Comparison of ENCODE assay signal across 8 cellular contexts in the genomic region with DNA sequence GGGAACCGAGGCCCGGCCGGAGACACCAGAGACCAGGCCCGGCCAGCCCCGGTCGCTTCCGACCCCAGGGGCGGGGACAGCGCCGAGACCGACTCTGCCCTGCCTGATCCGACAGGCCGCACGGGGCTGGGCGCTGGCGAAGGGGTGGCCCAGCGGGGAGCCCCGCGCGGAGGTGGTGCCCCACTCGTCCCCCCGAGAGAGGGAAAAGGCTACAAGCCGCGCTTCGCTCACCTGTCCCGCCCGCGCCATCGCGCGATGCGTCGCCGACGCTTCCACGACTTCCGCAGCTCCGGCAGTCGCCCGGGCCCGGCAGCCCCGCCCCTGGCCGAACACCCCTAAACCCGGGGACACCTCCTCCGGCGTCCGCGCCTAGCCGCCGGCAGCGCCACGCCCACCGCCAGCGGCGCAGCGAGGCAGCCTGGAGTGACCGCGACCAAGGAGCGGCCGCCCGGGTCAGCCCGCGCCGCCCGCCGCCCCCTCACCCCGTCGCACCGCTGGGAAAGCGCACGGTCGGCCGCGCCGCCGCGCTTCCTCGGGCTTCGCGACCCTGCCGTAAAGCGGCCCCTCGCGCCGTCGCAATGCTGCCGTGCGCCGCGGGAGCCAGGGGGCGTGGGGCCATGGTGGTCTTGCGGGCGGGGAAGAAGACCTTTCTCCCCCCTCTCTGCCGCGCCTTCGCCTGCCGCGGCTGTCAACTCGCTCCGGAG. TPM values are rescaled to one million over a fixed set of nuclear protein-coding genes. Genes with fewer than 3 reads are reported as not detected.
DNase-seq lines count a peak whose midpoint lies in the region; ATAC-seq and TF ChIP-seq lines count a peak whose summit lies in the region.

A gene with protein sequence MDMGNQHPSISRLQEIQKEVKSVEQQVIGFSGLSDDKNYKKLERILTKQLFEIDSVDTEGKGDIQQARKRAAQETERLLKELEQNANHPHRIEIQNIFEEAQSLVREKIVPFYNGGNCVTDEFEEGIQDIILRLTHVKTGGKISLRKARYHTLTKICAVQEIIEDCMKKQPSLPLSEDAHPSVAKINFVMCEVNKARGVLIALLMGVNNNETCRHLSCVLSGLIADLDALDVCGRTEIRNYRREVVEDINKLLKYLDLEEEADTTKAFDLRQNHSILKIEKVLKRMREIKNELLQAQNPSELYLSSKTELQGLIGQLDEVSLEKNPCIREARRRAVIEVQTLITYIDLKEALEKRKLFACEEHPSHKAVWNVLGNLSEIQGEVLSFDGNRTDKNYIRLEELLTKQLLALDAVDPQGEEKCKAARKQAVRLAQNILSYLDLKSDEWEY (minus strand): TSS at position 273 of the 704 bp plus-strand sequence. CDS start 1,493 bp downstream, outside the sequence.
A gene with protein sequence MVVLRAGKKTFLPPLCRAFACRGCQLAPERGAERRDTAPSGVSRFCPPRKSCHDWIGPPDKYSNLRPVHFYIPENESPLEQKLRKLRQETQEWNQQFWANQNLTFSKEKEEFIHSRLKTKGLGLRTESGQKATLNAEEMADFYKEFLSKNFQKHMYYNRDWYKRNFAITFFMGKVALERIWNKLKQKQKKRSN (plus strand): TSS at position 576 of the 704 bp plus-strand sequence. CDS start 42 bp downstream, at position 618.

- no peaks in the 10 kb centered on the region for H3K9me3 ChIP-seq in iPS-20b (ENCODE audit: insufficient read depth, low read depth, low read length)

- peaks cover 19% of the 10 kb centered on the region for H3K4me1 Mint-ChIP-seq in MCF 10A (ENCODE audit: insufficient read depth, unreplicated experiment)

- POLR2A ChIA-PET in MCF 10A (lab: Yijun Ruan, JAX), result interaction anchor here (0.9 to 5.2 kb wide), 20 partner anchors 10 to 358 kb away, joined by 3 to 65 read pairs (median 5); a partner anchor contains a TSS

- H3K36me3 Mint-ChIP-seq in MCF 10A (ENCODE audit: insufficient read depth, unreplicated experiment), result peaks cover 37% of the 10 kb centered on the region

- peak within 1 kb of the TSS; percentile 71 for H3K9ac ChIP-seq in iPS-20b (ENCODE audit: low read depth, low read length)

- H3K27ac ChIP-seq in VCaP (peak within 1 kb of the TSS; percentile 98), iPS-20b (ENCODE audit: low read length) (peak within 1 kb of the TSS; percentile 62), skin epidermis (peak within 1 kb of the TSS; percentile 92 to 99 (median 96))

- peaks cover 26% of the 10 kb centered on the region for H3K36me3 ChIP-seq in iPS-20b (ENCODE audit: insufficient read depth, low read depth, low read length)

- H3K4me1 ChIP-seq in iPS-20b (ENCODE audit: insufficient read depth, low read length), result 0 out of 2 replicates have a peak, but pooled peaks cover 3% of the 10 kb centered on the region

- CTCF ChIA-PET in MCF 10A (lab: Yijun Ruan, JAX), result interaction anchor here (0.6 to 2.0 kb wide), 4 partner anchors 10 to 550 kb away, joined by 3 to 10 read pairs (median 5); no protein-coding TSS in a partner anchor

- H3K4me3 ChIP-seq in iPS-20b (ENCODE audit: low read length) (peak within 1 kb of the TSS; percentile 84), skin epidermis (peak within 1 kb of the TSS; percentile 78 to 99 (median 97))

- TF ChIP-seq CTCF in VCaP (conservative IDR thresholded peaks at IDR 0.05), result no peak
- no peak for TF ChIP-seq CTCF in MCF 10A (IDR thresholded peaks at IDR 0.05; ENCODE audit: unreplicated experiment)

- H3K27me3 Mint-ChIP-seq in MCF 10A (ENCODE audit: insufficient read depth, unreplicated experiment), result no peaks in the 10 kb centered on the region

- peak within 1 kb of the TSS; percentile 93 for H3K4me3 Mint-ChIP-seq in MCF 10A (ENCODE audit: unreplicated experiment)

- BruUV-seq in MCF 10A (replicated peaks; lab: Mats Ljungman, UMichigan), result no TSS peak

- intact Hi-C loops in MCF 10A (cut with micrococcal nuclease), result no loop called here

- H3K27ac Mint-ChIP-seq in MCF 10A (ENCODE audit: low read depth, unreplicated experiment), result peak within 1 kb of the TSS; percentile 85

- no peaks in the 10 kb centered on the region for H3K9me3 Mint-ChIP-seq in MCF 10A (ENCODE audit: unreplicated experiment)

- ATAC-seq in HG03025 (IDR thresholded peaks at IDR 0.05; ENCODE audit: low FRiP score, unreplicated experiment), result peak; percentile 79

- DNase-seq in SIG-M5 treated with dmso at 0.1 percent for 504 hours (lab: John Stamatoyannopoulos, UW; ENCODE audit: unreplicated experiment) (peak; percentile 73), SIG-M5 (lab: John Stamatoyannopoulos, UW) (no peak), NCI-H2171 (lab: John Stamatoyannopoulos, UW) (peak; percentile 88), MCF 10A (ENCODE audit: unreplicated experiment) (peak; percentile 74)

- H3K27me3 ChIP-seq in iPS-20b (ENCODE audit: insufficient read depth, low read length), result no peaks in the 10 kb centered on the region

RNA-seq across cellular contexts. Expression of the first gene that starts in this region (rescaled TPM):
- total RNA-seq in MCF 10A (2022), result 30.9 and 35.3 TPM in 2 replicates

RNA-seq across cellular contexts. Expression of the second gene that starts in this region (rescaled TPM):
- total RNA-seq in MCF 10A (2022), result 68.9 and 70.8 TPM in 2 replicates
